ENCODE assay signal across 10 cellular contexts in genomic region chr12:57841445-57841844, GRCh38. TPM values are rescaled to one million over a fixed set of nuclear protein-coding genes. Genes with fewer than 3 reads are reported as not detected.
DNase-seq lines count a peak whose midpoint lies in the region; ATAC-seq and TF ChIP-seq lines count a peak whose summit lies in the region.
"Had no signal": no experiment of that assay in that cellular context is flagged by ENCODE, and none has a peak within 500 bp of the region (broad histone marks: within the 10 kb centered on the region; RNA-seq: fewer than 3 reads in every experiment).

No MANE protein-coding gene starts in this region.

- CTCF ChIA-PET in naive thymus-derived CD4-positive, alpha-beta T cell (lab: Charles Lee): interaction anchor here (0.9 to 4.7 kb wide), 4 partner anchors 8 to 58 kb away, joined by 3 to 26 read pairs (median 3); no protein-coding TSS in a partner anchor

- H3K36me3 Mint-ChIP-seq in central memory CD8-positive, alpha-beta T cell (ENCODE audit: insufficient read depth): peaks cover 15% of the 10 kb centered on the region
- peaks cover 0 to 12% (median 0%) of the 10 kb centered on the region in 5 donors for H3K36me3 Mint-ChIP-seq in naive thymus-derived CD4-positive, alpha-beta T cell

- H3K27ac ChIP-seq in right atrium auricular region: peak overlapping the region; percentile 43 to 72
- H3K27ac ChIP-seq in naive thymus-derived CD4-positive, alpha-beta T cell (ENCODE audit: low read depth, low read length): peak overlapping the region; percentile 89
- peak overlapping the region; percentile 99 for H3K27ac ChIP-seq in vagina

- H3K4me3 Mint-ChIP-seq in central memory CD8-positive, alpha-beta T cell: no peak overlapping the region
- H3K4me3 Mint-ChIP-seq in naive thymus-derived CD4-positive, alpha-beta T cell: peak overlapping the region in 9 of 10 donors; percentile 79 to 97 (median 93)

- TF ChIP-seq POLR2A in vagina (IDR thresholded peaks at IDR 0.05): no peak

- H3K9me3 Mint-ChIP-seq in central memory CD8-positive, alpha-beta T cell: no peaks in the 10 kb centered on the region
- H3K9me3 Mint-ChIP-seq in naive thymus-derived CD4-positive, alpha-beta T cell: no peaks in the 10 kb centered on the region

- peaks cover 79% of the 10 kb centered on the region for H3K4me1 Mint-ChIP-seq in central memory CD8-positive, alpha-beta T cell
- H3K4me1 Mint-ChIP-seq in naive thymus-derived CD4-positive, alpha-beta T cell: peaks cover 74 to 81% (median 79%) of the 10 kb centered on the region in 7 donors

- no peak for DNase-seq in right atrium auricular region (ENCODE audit: low spot score)
- no peak for DNase-seq in cardiac septum (ENCODE audit: low spot score)
- DNase-seq in central memory CD8-positive, alpha-beta T cell (ENCODE audit: low spot score in 2 of 2): no peak
- no peak for DNase-seq in naive thymus-derived CD4-positive, alpha-beta T cell
- no peak for DNase-seq in vagina (ENCODE audit: extremely low spot score in 2 of 2)
- DNase-seq in NCI-H1436 (lab: John Stamatoyannopoulos, UW): no peak
- no peak for DNase-seq in omental fat pad (ENCODE audit: low spot score)
- DNase-seq in DMS153 (lab: John Stamatoyannopoulos, UW): no peak
- DNase-seq: activated CD8-positive, alpha-beta memory T cell treated with anti-CD3 and anti-CD28 coated beads, Interleukin-2, amount 50 U/mL, for 48 hours; T-helper 2 cell had no signal

- intact Hi-C loops in cardiac septum (cut with DNase I) (no loop called here), vagina (cut with DNase I) (no loop called here)
- intact Hi-C loops in naive thymus-derived CD4-positive, alpha-beta T cell (cut with micrococcal nuclease): no loop called here

- no peaks in the 10 kb centered on the region for H3K27me3 Mint-ChIP-seq in central memory CD8-positive, alpha-beta T cell
- H3K27me3 Mint-ChIP-seq in naive thymus-derived CD4-positive, alpha-beta T cell: no peaks in the 10 kb centered on the region

- no peaks in the 10 kb centered on the region for H3K27me3 ChIP-seq in right atrium auricular region
- no peaks in the 10 kb centered on the region for H3K27me3 ChIP-seq in naive thymus-derived CD4-positive, alpha-beta T cell (ENCODE audit: control insufficient read depth in 2 of 2, insufficient read depth in 2 of 2, low read length in 2 of 2)
- no peaks in the 10 kb centered on the region for H3K27me3 ChIP-seq in vagina

- POLR2A ChIA-PET in naive thymus-derived CD4-positive, alpha-beta T cell (lab: Charles Lee): interaction anchor here (0.6 to 3.6 kb wide), 3 partner anchors 54 to 1713 kb away, joined by 3 to 27 read pairs (median 4); partner anchors contain the start of gene ESYT1

- no peak for ATAC-seq in central memory CD8-positive, alpha-beta T cell (replicated peaks; ENCODE audit: extremely low read depth, poor library complexity, severe bottlenecking)
- no peak for ATAC-seq in naive thymus-derived CD4-positive, alpha-beta T cell
- no peak for ATAC-seq in omental fat pad (ENCODE audit: low FRiP score)

- H3K36me3 ChIP-seq in right atrium auricular region (no peaks in the 10 kb centered on the region), vagina (no peaks in the 10 kb centered on the region)
- peaks cover 0 to 8% (median 0%) of the 10 kb centered on the region in 3 experiments for H3K36me3 ChIP-seq in naive thymus-derived CD4-positive, alpha-beta T cell (ENCODE audit: control insufficient read depth in 2 of 3, insufficient read depth in 3 of 3, low read length in 3 of 3)

- no peaks in the 10 kb centered on the region for H3K9me3 ChIP-seq in right atrium auricular region
- H3K9me3 ChIP-seq in naive thymus-derived CD4-positive, alpha-beta T cell (ENCODE audit: control insufficient read depth in 2 of 3, low read length in 3 of 3): no peaks in the 10 kb centered on the region
- no peaks in the 10 kb centered on the region for H3K9me3 ChIP-seq in vagina

- TF ChIP-seq CTCF in right atrium auricular region (IDR thresholded peaks at IDR 0.05): no peak
- TF ChIP-seq CTCF in vagina (IDR thresholded peaks at IDR 0.05): no peak
- no peak for TF ChIP-seq CTCF in omental fat pad (IDR thresholded peaks at IDR 0.05)

- H3K4me3 ChIP-seq in right atrium auricular region (no peak overlapping the region), vagina (peak overlapping the region in 1 of 2 donors; percentile 8)
- no peak overlapping the region for H3K4me3 ChIP-seq in naive thymus-derived CD4-positive, alpha-beta T cell (ENCODE audit: low read length)

- H3K27ac Mint-ChIP-seq in central memory CD8-positive, alpha-beta T cell (ENCODE audit: low read depth): peak overlapping the region; percentile 81
- H3K27ac Mint-ChIP-seq in naive thymus-derived CD4-positive, alpha-beta T cell: peak overlapping the region; percentile 16 to 97 (median 92)

- H3K4me1 ChIP-seq in right atrium auricular region: peaks cover 0 to 82% of the 10 kb centered on the region in 2 donors
- H3K4me1 ChIP-seq in naive thymus-derived CD4-positive, alpha-beta T cell (ENCODE audit: control insufficient read depth in 2 of 2, insufficient read depth in 2 of 2, low read length in 2 of 2): peaks cover 65 to 79% of the 10 kb centered on the region in 2 donors
- peaks cover 83% of the 10 kb centered on the region for H3K4me1 ChIP-seq in vagina

RNA-seq across cellular contexts. Expression of gene CTDSP2, which starts 5.1 kb away (rescaled TPM):
- total RNA-seq in right atrium auricular region (100 to 1,000 TPM in 1 of 2 donors, 10 to 100 TPM in 1; 67.6 to 105 TPM), cardiac septum (89.2 TPM), vagina (108 TPM), omental fat pad (100 to 1,000 TPM; 106 to 179 (median 150) TPM)
- total RNA-seq in naive thymus-derived CD4-positive, alpha-beta T cell: 100 to 1,000 TPM; 124 to 295 (median 145) TPM
- 100 to 1,000 TPM in 1 of 2 donors, 10 to 100 TPM in 1; 86.9 to 110 TPM for polyA plus RNA-seq in naive thymus-derived CD4-positive, alpha-beta T cell

RNA-seq across cellular contexts. Expression of gene AVIL, which starts 22.9 kb away (rescaled TPM):
- 1 to 10 TPM; 1.3 to 2.6 TPM for total RNA-seq in right atrium auricular region
- 3.5 TPM for total RNA-seq in cardiac septum
- total RNA-seq in naive thymus-derived CD4-positive, alpha-beta T cell: 10 to 100 TPM in 2 of 5 experiments, 1 to 10 TPM in 3; 1.7 to 20.3 (median 8.2) TPM
- polyA plus RNA-seq in naive thymus-derived CD4-positive, alpha-beta T cell: under 1 TPM; 0.17 to 0.32 TPM
- 5.2 TPM for total RNA-seq in vagina
- total RNA-seq in omental fat pad: 1 to 10 TPM; 6.4 to 9.5 (median 8.7) TPM

RNA-seq across cellular contexts. Expression of gene TSFM, which starts 58.9 kb away (rescaled TPM):
- total RNA-seq in right atrium auricular region (10 to 100 TPM; 20.0 to 23.2 TPM), cardiac septum (47.7 TPM), vagina (17.9 TPM), omental fat pad (10 to 100 TPM; 20.2 to 36.6 (median 25.6) TPM)
- 10 to 100 TPM; 17.8 to 34.9 (median 22.3) TPM for total RNA-seq in naive thymus-derived CD4-positive, alpha-beta T cell
- 10 to 100 TPM; 26.4 to 30.0 TPM for polyA plus RNA-seq in naive thymus-derived CD4-positive, alpha-beta T cell
